ENCODE assay signal across 2 cellular contexts in the genomic region with DNA sequence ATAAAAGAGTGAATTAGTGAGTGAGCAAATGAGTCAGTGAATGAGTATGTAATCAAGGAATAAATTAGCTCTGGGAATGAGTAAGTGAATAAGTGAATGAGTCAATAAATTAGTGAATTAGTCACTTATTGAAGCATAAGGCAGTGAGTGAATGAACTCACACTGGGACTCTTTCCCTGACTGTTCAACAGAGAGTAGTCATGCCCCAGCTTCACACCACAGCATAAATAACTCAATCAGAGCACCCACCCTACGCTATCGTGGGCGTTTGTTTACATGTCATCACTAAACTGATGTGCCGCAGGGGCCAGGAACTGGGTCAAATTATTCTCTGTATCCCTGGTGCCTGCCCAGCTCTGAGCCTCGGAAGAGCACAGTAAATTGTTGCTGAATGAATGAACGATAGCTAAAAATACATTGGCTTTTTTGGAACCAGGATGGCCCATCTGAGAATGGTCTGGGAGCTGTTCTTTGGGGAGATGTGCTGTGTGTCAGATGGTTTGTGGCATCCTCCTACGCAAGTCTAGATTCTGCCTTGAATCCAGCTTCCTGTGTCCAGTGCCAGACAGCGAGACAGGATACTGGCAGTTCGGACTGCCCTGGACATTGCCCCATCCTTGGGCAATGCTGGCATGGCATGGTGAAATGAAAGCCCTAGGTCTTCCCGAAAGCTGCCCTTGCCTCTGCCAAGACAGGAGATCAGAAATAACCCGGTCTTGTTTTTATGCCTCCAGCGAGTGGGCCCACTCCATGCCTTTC.
TF ChIP-seq lines count a peak whose summit lies in the region.

No MANE protein-coding gene starts in this region.

TF ChIP-seq in GM12878, 131 proteins besides CTCF, POLR2A, EP300 and RAD21 (continued from another document):
- TF ChIP-seq, protein P1, sequence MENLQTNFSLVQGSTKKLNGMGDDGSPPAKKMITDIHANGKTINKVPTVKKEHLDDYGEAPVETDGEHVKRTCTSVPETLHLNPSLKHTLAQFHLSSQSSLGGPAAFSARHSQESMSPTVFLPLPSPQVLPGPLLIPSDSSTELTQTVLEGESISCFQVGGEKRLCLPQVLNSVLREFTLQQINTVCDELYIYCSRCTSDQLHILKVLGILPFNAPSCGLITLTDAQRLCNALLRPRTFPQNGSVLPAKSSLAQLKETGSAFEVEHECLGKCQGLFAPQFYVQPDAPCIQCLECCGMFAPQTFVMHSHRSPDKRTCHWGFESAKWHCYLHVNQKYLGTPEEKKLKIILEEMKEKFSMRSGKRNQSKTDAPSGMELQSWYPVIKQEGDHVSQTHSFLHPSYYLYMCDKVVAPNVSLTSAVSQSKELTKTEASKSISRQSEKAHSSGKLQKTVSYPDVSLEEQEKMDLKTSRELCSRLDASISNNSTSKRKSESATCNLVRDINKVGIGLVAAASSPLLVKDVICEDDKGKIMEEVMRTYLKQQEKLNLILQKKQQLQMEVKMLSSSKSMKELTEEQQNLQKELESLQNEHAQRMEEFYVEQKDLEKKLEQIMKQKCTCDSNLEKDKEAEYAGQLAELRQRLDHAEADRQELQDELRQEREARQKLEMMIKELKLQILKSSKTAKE (IDR thresholded peaks at IDR 0.05; ENCODE audit: low read depth, poor library complexity, severe bottlenecking), result no peak
- TF ChIP-seq, protein P2, sequence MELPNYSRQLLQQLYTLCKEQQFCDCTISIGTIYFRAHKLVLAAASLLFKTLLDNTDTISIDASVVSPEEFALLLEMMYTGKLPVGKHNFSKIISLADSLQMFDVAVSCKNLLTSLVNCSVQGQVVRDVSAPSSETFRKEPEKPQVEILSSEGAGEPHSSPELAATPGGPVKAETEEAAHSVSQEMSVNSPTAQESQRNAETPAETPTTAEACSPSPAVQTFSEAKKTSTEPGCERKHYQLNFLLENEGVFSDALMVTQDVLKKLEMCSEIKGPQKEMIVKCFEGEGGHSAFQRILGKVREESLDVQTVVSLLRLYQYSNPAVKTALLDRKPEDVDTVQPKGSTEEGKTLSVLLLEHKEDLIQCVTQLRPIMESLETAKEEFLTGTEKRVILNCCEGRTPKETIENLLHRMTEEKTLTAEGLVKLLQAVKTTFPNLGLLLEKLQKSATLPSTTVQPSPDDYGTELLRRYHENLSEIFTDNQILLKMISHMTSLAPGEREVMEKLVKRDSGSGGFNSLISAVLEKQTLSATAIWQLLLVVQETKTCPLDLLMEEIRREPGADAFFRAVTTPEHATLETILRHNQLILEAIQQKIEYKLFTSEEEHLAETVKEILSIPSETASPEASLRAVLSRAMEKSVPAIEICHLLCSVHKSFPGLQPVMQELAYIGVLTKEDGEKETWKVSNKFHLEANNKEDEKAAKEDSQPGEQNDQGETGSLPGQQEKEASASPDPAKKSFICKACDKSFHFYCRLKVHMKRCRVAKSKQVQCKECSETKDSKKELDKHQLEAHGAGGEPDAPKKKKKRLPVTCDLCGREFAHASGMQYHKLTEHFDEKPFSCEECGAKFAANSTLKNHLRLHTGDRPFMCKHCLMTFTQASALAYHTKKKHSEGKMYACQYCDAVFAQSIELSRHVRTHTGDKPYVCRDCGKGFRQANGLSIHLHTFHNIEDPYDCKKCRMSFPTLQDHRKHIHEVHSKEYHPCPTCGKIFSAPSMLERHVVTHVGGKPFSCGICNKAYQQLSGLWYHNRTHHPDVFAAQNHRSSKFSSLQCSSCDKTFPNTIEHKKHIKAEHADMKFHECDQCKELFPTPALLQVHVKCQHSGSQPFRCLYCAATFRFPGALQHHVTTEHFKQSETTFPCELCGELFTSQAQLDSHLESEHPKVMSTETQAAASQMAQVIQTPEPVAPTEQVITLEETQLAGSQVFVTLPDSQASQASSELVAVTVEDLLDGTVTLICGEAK (IDR thresholded peaks at IDR 0.05; ENCODE audit: borderline replicate concordance), result no peak
- TF ChIP-seq SMAD5 (IDR thresholded peaks at IDR 0.05; ENCODE audit: low read depth), result no peak
TF ChIP-seq in GM12878: peak in this region for 1.

TF ChIP-seq in HEK293T, 16 proteins besides CTCF, POLR2A, EP300 and RAD21 (continued from another document):
- TF ChIP-seq FOXM1 (IDR thresholded peaks at IDR 0.05; ENCODE audit: borderline replicate concordance), result no peak
- no peak for TF ChIP-seq NFRKB (IDR thresholded peaks at IDR 0.05)
- no peak for TF ChIP-seq FOXK2 (IDR thresholded peaks at IDR 0.05)
- no peak for TF ChIP-seq SP1 (IDR thresholded peaks at IDR 0.05)
- TF ChIP-seq TARDBP (IDR thresholded peaks at IDR 0.05), result no peak
- TF ChIP-seq L3MBTL2 (conservative IDR thresholded peaks at IDR 0.05), result no peak
- TF ChIP-seq ARNT (IDR thresholded peaks at IDR 0.05), result no peak
- TF ChIP-seq FOXA1 (IDR thresholded peaks at IDR 0.05), result no peak
- no peak for TF ChIP-seq ZNF384 (IDR thresholded peaks at IDR 0.05)
TF ChIP-seq in HEK293T: peak in this region for 0.
